In genomic region chr16:3364774-3365427, GRCh38 we compare ENCODE assay signal across 8 cellular contexts. TPM values are rescaled to one million over a fixed set of nuclear protein-coding genes. Genes with fewer than 3 reads are reported as not detected.
A peak's percentile ranks its signal among the peaks of the same experiment; 100 is the strongest.
DNase-seq lines count a peak whose midpoint lies in the region; ATAC-seq, FAIRE-seq and TF ChIP-seq lines count a peak whose summit lies in the region.

No MANE protein-coding gene starts in this region.

- in situ Hi-C loops in HepG2 (cut with HindIII; ENCODE audit: extremely low pct_ligation_motif_present, low pct_unique_long_range_greater_than_20kb): no loop called here

- 43% methylated on average over 26 of the region's 42 CpGs for WGBS in HepG2 (ENCODE audit: low lambda C conversion rate)

- no peak for TF ChIP-seq CTCF in HepG2 (CRISPR knock-in tag; IDR thresholded peaks at IDR 0.05)

- peaks cover 14% of the 10 kb centered on the region for H3K36me3 Mint-ChIP-seq in activated CD4-positive, alpha-beta T cell treated with anti-CD3 and anti-CD28 coated beads for 36 hours (ENCODE audit: low read depth)

- no peaks in the 10 kb centered on the region for H3K9me3 ChIP-seq in HepG2 (ENCODE audit: low read length)

- no peaks in the 10 kb centered on the region for H4K20me1 ChIP-seq in HepG2 (ENCODE audit: insufficient read depth, low read length)

- TF ChIP-seq EP300 in HepG2 (IDR thresholded peaks at IDR 0.05; ENCODE audit: low read depth in 2 of 2, low read length in 2 of 2) (no peak), HepG2 (CRISPR knock-in tag; IDR thresholded peaks at IDR 0.05; ENCODE audit: borderline replicate concordance) (no peak)

- H3K79me2 ChIP-seq in ACC112 (ENCODE audit: control insufficient read depth, insufficient read depth, low read length, unreplicated experiment) (peaks cover 4% of the 10 kb centered on the region), HepG2 (ENCODE audit: insufficient read depth, low read length) (peaks cover 6% of the 10 kb centered on the region)

- H3K27me3 Mint-ChIP-seq in activated CD4-positive, alpha-beta T cell treated with anti-CD3 and anti-CD28 coated beads for 36 hours: peaks cover 6% of the 10 kb centered on the region

- CTCF ChIA-PET in activated CD4-positive, alpha-beta T cell treated with anti-CD3 and anti-CD28 coated beads for 36 hours (lab: Charles Lee): interaction anchor here (0.9 kb wide), 1 partner anchor 98 kb away, joined by 3 read pairs; no protein-coding TSS in a partner anchor
- CTCF ChIA-PET in HepG2 (lab: Yijun Ruan, JAX; ENCODE audit: low intra/inter-chr PET ratio, low total read pairs): interaction anchor here (0.7 to 1.3 kb wide), 3 partner anchors 98 to 136 kb away, joined by 3 read pairs; partner anchors contain the start of gene CLUAP1

- H3K36me3 ChIP-seq in ACC112 (ENCODE audit: insufficient read depth, low read length) (peaks cover 4% of the 10 kb centered on the region; the same call in 1 of the 2 replicates), HepG2 (replicated peaks in 1 of 2; ENCODE audit: control insufficient read depth in 1 of 2, insufficient read depth in 2 of 2, low read length in 2 of 2) (no peaks in the 10 kb centered on the region)

- intact Hi-C loops in activated CD4-positive, alpha-beta T cell treated with anti-CD3 and anti-CD28 coated beads for 36 hours (cut with DNase I, micrococcal nuclease): loop anchor here (1.0 to 10.0 kb wide), 9 partner anchors 36 to 246 kb away; partner anchors contain the start of genes NAA60 (in 1 of the 2), SLX4 (in 1 of the 2), TIGD7 (in 1 of the 2) and ZNF174 (in 1 of the 2)
- intact Hi-C loops in HepG2 (cut with micrococcal nuclease; ENCODE audit: unreplicated experiment): loop anchor here (1.0 kb wide), 1 partner anchor 83 kb away; no protein-coding TSS in a partner anchor

- ATAC-seq in activated CD4-positive, alpha-beta T cell treated with anti-CD3 and anti-CD28 coated beads for 36 hours: peak; percentile 98
- peak; percentile 87 for ATAC-seq in HepG2

- H2AFZ ChIP-seq in ACC112 (ENCODE audit: low read length, unreplicated experiment): peak overlapping the region; percentile 100
- H2AFZ ChIP-seq in HepG2 (ENCODE audit: low read length): peak overlapping the region; percentile 29

- peak overlapping the region; percentile 94 for H3K9ac ChIP-seq in HepG2 (ENCODE audit: insufficient read depth, low read depth, low read length)

- peak overlapping the region; percentile 76 for H3K4me3 Mint-ChIP-seq in activated CD4-positive, alpha-beta T cell treated with anti-CD3 and anti-CD28 coated beads for 36 hours

- peak overlapping the region; percentile 91 for H3K27ac Mint-ChIP-seq in activated CD4-positive, alpha-beta T cell treated with anti-CD3 and anti-CD28 coated beads for 36 hours

- TF ChIP-seq POLR2A in HepG2 (IDR thresholded peaks at IDR 0.05; ENCODE audit: insufficient read depth in 1 of 2, low read depth in 2 of 2, low read length in 2 of 2): peak; percentile 65 to 84

- H3K4me3 ChIP-seq in ACC112 (ENCODE audit: low read depth, low read length): peak overlapping the region; percentile 95
- peak overlapping the region; percentile 74 to 79 (median 75); a peak in 5 of 6 replicates for H3K4me3 ChIP-seq in HepG2 (replicated peaks in 1 of 3; ENCODE audit: insufficient read depth in 1 of 3, low read depth in 2 of 3, low read length in 3 of 3)

- POLR2A ChIA-PET in activated CD4-positive, alpha-beta T cell treated with anti-CD3 and anti-CD28 coated beads for 36 hours (lab: Charles Lee): interaction anchor here (0.6 to 0.9 kb wide), 2 partner anchors 81 to 231 kb away, joined by 3 read pairs; no protein-coding TSS in a partner anchor
- POLR2A ChIA-PET in HepG2 (lab: Yijun Ruan, JAX): interaction anchor here (0.7 to 3.0 kb wide), 15 partner anchors 9 to 214 kb away, joined by 3 to 28 read pairs (median 4); partner anchors contain the start of genes CLUAP1, NAA60, OR2C1 and ZNF174

- no peaks in the 10 kb centered on the region for H3K4me1 ChIP-seq in ACC112 (ENCODE audit: control insufficient read depth, insufficient read depth, low read length, unreplicated experiment)
- peaks cover 20% of the 10 kb centered on the region for H3K4me1 ChIP-seq in HepG2 (ENCODE audit: insufficient read depth, low read length)

- TF ChIP-seq RAD21 in HepG2 (CRISPR knock-in tag; IDR thresholded peaks at IDR 0.05): no peak

- peak; percentile 69 for FAIRE-seq in GM19239 (lab: Jason Lieb, UNC)
- FAIRE-seq in HepG2 (lab: Jason Lieb, UNC): peak; percentile 86

- BruUV-seq in HepG2 (replicated peaks; lab: Mats Ljungman, UMichigan): no TSS peak

- H3K4me1 Mint-ChIP-seq in activated CD4-positive, alpha-beta T cell treated with anti-CD3 and anti-CD28 coated beads for 36 hours: peaks cover 8% of the 10 kb centered on the region

- H3K27me3 ChIP-seq in ACC112 (ENCODE audit: insufficient read depth, low read length) (peaks cover 26% of the 10 kb centered on the region), HepG2 (ENCODE audit: control insufficient read depth in 1 of 2, insufficient read depth in 2 of 2, low read length in 2 of 2) (peaks cover 0 to 13% of the 10 kb centered on the region in 2 experiments; a peak in 2 of 5 replicates)

- DNase-seq in GM19239 (ENCODE audit: insufficient read length, low spot score) (peak; percentile 56), NCI-H1694 (lab: John Stamatoyannopoulos, UW) (peak; percentile 89), cerebellum (ENCODE audit: low spot score) (peak; percentile 92), HepG2 (ENCODE audit: low spot score) (peak; percentile 94), UCSD-AML1 (lab: John Stamatoyannopoulos, UW; ENCODE audit: unreplicated experiment) (no peak)
- peak; percentile 94 for DNase-seq in activated CD4-positive, alpha-beta T cell treated with anti-CD3 and anti-CD28 coated beads for 36 hours
- DNase-seq in stimulated activated CD4-positive, alpha-beta T cell treated with anti-CD3 and anti-CD28 coated beads, TNF-alpha, amount 100 ng/mL, for 24 hours (ENCODE audit: low read depth in 3 of 3): peak; percentile 75 to 85 (median 78)

- H3K27ac ChIP-seq in ACC112 (ENCODE audit: low read depth, low read length): peak overlapping the region; percentile 91
- H3K27ac ChIP-seq in HepG2 (ENCODE audit: extremely low read length, insufficient read depth, low read length): peak overlapping the region; percentile 93

- H3K4me2 ChIP-seq in HepG2 (ENCODE audit: low read depth, low read length): peak overlapping the region; percentile 81

- H3K9me3 Mint-ChIP-seq in activated CD4-positive, alpha-beta T cell treated with anti-CD3 and anti-CD28 coated beads for 36 hours (ENCODE audit: low read depth): peaks cover 12% of the 10 kb centered on the region

RNA-seq across cellular contexts. Expression of gene OR2C1, which starts 9.2 kb away (rescaled TPM):
- not detected for total RNA-seq in activated CD4-positive, alpha-beta T cell treated with anti-CD3 and anti-CD28 coated beads for 36 hours
- 0.45 TPM for total RNA-seq in cerebellum
- total RNA-seq in HepG2 (2016; rRNA removed; fragmentation: Illumina TruSeq; extraction: Trizol): not detected in 2 replicates
- not detected in 2 replicates for total RNA-seq in HepG2 (2016; cell fraction: cytosol; rRNA removed; fragmentation: Illumina TruSeq; extraction: Trizol; ENCODE audit: low read depth)
- total RNA-seq in HepG2 (2016; cell fraction: insoluble cytoplasmic fraction; rRNA removed; fragmentation: Illumina TruSeq; extraction: Trizol): not detected in 2 replicates
- not detected in 2 replicates for total RNA-seq in HepG2 (2016; cell fraction: membrane; rRNA removed; fragmentation: Illumina TruSeq; extraction: Trizol)
- not detected in 2 replicates for total RNA-seq in HepG2 (2016; cell fraction: nucleus; rRNA removed; fragmentation: Illumina TruSeq; extraction: Trizol)
- polyA plus RNA-seq in HepG2 (2011; rRNA removed): not detected in 2 replicates
- not detected in 2 replicates for polyA plus RNA-seq in HepG2 (2011; cell fraction: cytosol; rRNA removed)
- polyA plus RNA-seq in HepG2 (2011; cell fraction: nucleus; rRNA removed): not detected in 2 replicates
- polyA plus RNA-seq in HepG2 (2012): not detected in 2 replicates
- not detected in 2 replicates for polyA plus RNA-seq in HepG2 (2016; cell fraction: cytosol; fragmentation: Illumina TruSeq; extraction: Trizol; ENCODE audit: low read depth)
- not detected in 2 replicates for polyA plus RNA-seq in HepG2 (2016; cell fraction: insoluble cytoplasmic fraction; fragmentation: Illumina TruSeq; extraction: Trizol; ENCODE audit: low read depth)
- not detected in 2 replicates for polyA plus RNA-seq in HepG2 (2016; cell fraction: membrane; fragmentation: Illumina TruSeq; extraction: Trizol; ENCODE audit: low read depth)
- polyA plus RNA-seq in HepG2 (2016; cell fraction: nucleus; fragmentation: Illumina TruSeq; extraction: Trizol; ENCODE audit: insufficient read depth, low read depth): not detected in 2 replicates
- polyA minus RNA-seq in HepG2 (2011; rRNA and poly(A)+ RNA removed; ENCODE audit: low replicate concordance): 0.09 TPM in 1 of 2 replicates, not detected in the other
- not detected in 2 replicates for polyA minus RNA-seq in HepG2 (2011; cell fraction: cytosol; rRNA and poly(A)+ RNA removed)
- polyA minus RNA-seq in HepG2 (2011; cell fraction: nucleus; rRNA and poly(A)+ RNA removed): not detected in 2 replicates

RNA-seq across cellular contexts. Expression of gene ZSCAN32, which starts 35.9 kb away (rescaled TPM):
- 10 to 100 TPM; 15.7 to 17.4 TPM for total RNA-seq in activated CD4-positive, alpha-beta T cell treated with anti-CD3 and anti-CD28 coated beads for 36 hours
- total RNA-seq in cerebellum (7.2 TPM), HepG2 (2016; rRNA removed; fragmentation: Illumina TruSeq; extraction: Trizol) (10.7 and 11.7 TPM in 2 replicates)
- total RNA-seq in HepG2 (2016; cell fraction: cytosol; rRNA removed; fragmentation: Illumina TruSeq; extraction: Trizol; ENCODE audit: low read depth): 2.3 and 3.2 TPM in 2 replicates
- 9.4 and 11.1 TPM in 2 replicates for total RNA-seq in HepG2 (2016; cell fraction: insoluble cytoplasmic fraction; rRNA removed; fragmentation: Illumina TruSeq; extraction: Trizol)
- 5.1 and 5.2 TPM in 2 replicates for total RNA-seq in HepG2 (2016; cell fraction: membrane; rRNA removed; fragmentation: Illumina TruSeq; extraction: Trizol)
- 9.8 and 14.8 TPM in 2 replicates for total RNA-seq in HepG2 (2016; cell fraction: nucleus; rRNA removed; fragmentation: Illumina TruSeq; extraction: Trizol)
- 12.7 and 12.8 TPM in 2 replicates for polyA plus RNA-seq in HepG2 (2011; rRNA removed)
- polyA plus RNA-seq in HepG2 (2011; cell fraction: cytosol; rRNA removed): 7.3 and 9.2 TPM in 2 replicates
- 15.9 and 17.9 TPM in 2 replicates for polyA plus RNA-seq in HepG2 (2011; cell fraction: nucleus; rRNA removed)
- 6.2 and 6.7 TPM in 2 replicates for polyA plus RNA-seq in HepG2 (2012)
- 1.1 and 1.4 TPM in 2 replicates for polyA plus RNA-seq in HepG2 (2016; cell fraction: cytosol; fragmentation: Illumina TruSeq; extraction: Trizol; ENCODE audit: low read depth)
- polyA plus RNA-seq in HepG2 (2016; cell fraction: insoluble cytoplasmic fraction; fragmentation: Illumina TruSeq; extraction: Trizol; ENCODE audit: low read depth): 10.6 and 10.7 TPM in 2 replicates
- polyA plus RNA-seq in HepG2 (2016; cell fraction: membrane; fragmentation: Illumina TruSeq; extraction: Trizol; ENCODE audit: low read depth): 3.4 and 3.7 TPM in 2 replicates
- 19.5 and 20.4 TPM in 2 replicates for polyA plus RNA-seq in HepG2 (2016; cell fraction: nucleus; fragmentation: Illumina TruSeq; extraction: Trizol; ENCODE audit: insufficient read depth, low read depth)
- polyA minus RNA-seq in HepG2 (2011; rRNA and poly(A)+ RNA removed; ENCODE audit: low replicate concordance): 6.7 and 9.9 TPM in 2 replicates
- polyA minus RNA-seq in HepG2 (2011; cell fraction: cytosol; rRNA and poly(A)+ RNA removed): 3.4 and 4.0 TPM in 2 replicates
- 7.9 and 12.7 TPM in 2 replicates for polyA minus RNA-seq in HepG2 (2011; cell fraction: nucleus; rRNA and poly(A)+ RNA removed)

RNA-seq across cellular contexts. Expression of gene ZNF174, which starts 36.1 kb away (rescaled TPM):
- total RNA-seq in activated CD4-positive, alpha-beta T cell treated with anti-CD3 and anti-CD28 coated beads for 36 hours: 1 to 10 TPM; 7.4 to 9.5 TPM
- total RNA-seq in cerebellum: 7.8 TPM
- 10.0 and 10.6 TPM in 2 replicates for total RNA-seq in HepG2 (2016; rRNA removed; fragmentation: Illumina TruSeq; extraction: Trizol)
- 2.3 and 2.9 TPM in 2 replicates for total RNA-seq in HepG2 (2016; cell fraction: cytosol; rRNA removed; fragmentation: Illumina TruSeq; extraction: Trizol; ENCODE audit: low read depth)
- total RNA-seq in HepG2 (2016; cell fraction: insoluble cytoplasmic fraction; rRNA removed; fragmentation: Illumina TruSeq; extraction: Trizol): 8.6 and 9.8 TPM in 2 replicates
- total RNA-seq in HepG2 (2016; cell fraction: membrane; rRNA removed; fragmentation: Illumina TruSeq; extraction: Trizol): 5.3 and 6.9 TPM in 2 replicates
- 7.5 and 7.9 TPM in 2 replicates for total RNA-seq in HepG2 (2016; cell fraction: nucleus; rRNA removed; fragmentation: Illumina TruSeq; extraction: Trizol)
- polyA plus RNA-seq in HepG2 (2011; rRNA removed): 7.6 and 8.3 TPM in 2 replicates
- polyA plus RNA-seq in HepG2 (2011; cell fraction: cytosol; rRNA removed): 6.7 and 7.2 TPM in 2 replicates
- 10.2 and 10.4 TPM in 2 replicates for polyA plus RNA-seq in HepG2 (2011; cell fraction: nucleus; rRNA removed)
- 5.3 and 5.5 TPM in 2 replicates for polyA plus RNA-seq in HepG2 (2012)
- polyA plus RNA-seq in HepG2 (2016; cell fraction: cytosol; fragmentation: Illumina TruSeq; extraction: Trizol; ENCODE audit: low read depth): 1.2 and 1.5 TPM in 2 replicates
- 13.0 and 14.1 TPM in 2 replicates for polyA plus RNA-seq in HepG2 (2016; cell fraction: insoluble cytoplasmic fraction; fragmentation: Illumina TruSeq; extraction: Trizol; ENCODE audit: low read depth)
- 3.8 and 5.6 TPM in 2 replicates for polyA plus RNA-seq in HepG2 (2016; cell fraction: membrane; fragmentation: Illumina TruSeq; extraction: Trizol; ENCODE audit: low read depth)
- 11.0 and 12.3 TPM in 2 replicates for polyA plus RNA-seq in HepG2 (2016; cell fraction: nucleus; fragmentation: Illumina TruSeq; extraction: Trizol; ENCODE audit: insufficient read depth, low read depth)
- 8.0 and 11.1 TPM in 2 replicates for polyA minus RNA-seq in HepG2 (2011; rRNA and poly(A)+ RNA removed; ENCODE audit: low replicate concordance)
- 4.4 and 4.9 TPM in 2 replicates for polyA minus RNA-seq in HepG2 (2011; cell fraction: cytosol; rRNA and poly(A)+ RNA removed)
- polyA minus RNA-seq in HepG2 (2011; cell fraction: nucleus; rRNA and poly(A)+ RNA removed): 12.1 and 13.3 TPM in 2 replicates

RNA-seq across cellular contexts. Expression of gene ZNF75A, which starts 59.6 kb away (rescaled TPM):
- total RNA-seq in activated CD4-positive, alpha-beta T cell treated with anti-CD3 and anti-CD28 coated beads for 36 hours: 10 to 100 TPM; 23.2 to 27.4 TPM
- 49.1 TPM for total RNA-seq in cerebellum
- total RNA-seq in HepG2 (2016; rRNA removed; fragmentation: Illumina TruSeq; extraction: Trizol): 1.3 and 2.1 TPM in 2 replicates
- 1.1 TPM in 2 replicates for total RNA-seq in HepG2 (2016; cell fraction: cytosol; rRNA removed; fragmentation: Illumina TruSeq; extraction: Trizol; ENCODE audit: low read depth)
- total RNA-seq in HepG2 (2016; cell fraction: insoluble cytoplasmic fraction; rRNA removed; fragmentation: Illumina TruSeq; extraction: Trizol): 1.2 and 2.0 TPM in 2 replicates
- total RNA-seq in HepG2 (2016; cell fraction: membrane; rRNA removed; fragmentation: Illumina TruSeq; extraction: Trizol): 0.31 and 0.77 TPM in 2 replicates
- 4.0 and 4.9 TPM in 2 replicates for total RNA-seq in HepG2 (2016; cell fraction: nucleus; rRNA removed; fragmentation: Illumina TruSeq; extraction: Trizol)
- 1.4 and 2.0 TPM in 2 replicates for polyA plus RNA-seq in HepG2 (2011; rRNA removed)
- polyA plus RNA-seq in HepG2 (2011; cell fraction: cytosol; rRNA removed): 0.43 and 0.59 TPM in 2 replicates
- 3.0 and 4.0 TPM in 2 replicates for polyA plus RNA-seq in HepG2 (2011; cell fraction: nucleus; rRNA removed)
- 2.2 and 2.8 TPM in 2 replicates for polyA plus RNA-seq in HepG2 (2012)
- 0.19 and 0.28 TPM in 2 replicates for polyA plus RNA-seq in HepG2 (2016; cell fraction: cytosol; fragmentation: Illumina TruSeq; extraction: Trizol; ENCODE audit: low read depth)
- polyA plus RNA-seq in HepG2 (2016; cell fraction: insoluble cytoplasmic fraction; fragmentation: Illumina TruSeq; extraction: Trizol; ENCODE audit: low read depth): 0.53 and 0.94 TPM in 2 replicates
- polyA plus RNA-seq in HepG2 (2016; cell fraction: membrane; fragmentation: Illumina TruSeq; extraction: Trizol; ENCODE audit: low read depth): 0.18 and 0.56 TPM in 2 replicates
- polyA plus RNA-seq in HepG2 (2016; cell fraction: nucleus; fragmentation: Illumina TruSeq; extraction: Trizol; ENCODE audit: insufficient read depth, low read depth): 7.5 and 9.8 TPM in 2 replicates
- polyA minus RNA-seq in HepG2 (2011; rRNA and poly(A)+ RNA removed; ENCODE audit: low replicate concordance): 1.4 and 8.3 TPM in 2 replicates
- polyA minus RNA-seq in HepG2 (2011; cell fraction: cytosol; rRNA and poly(A)+ RNA removed): 0.40 and 0.70 TPM in 2 replicates
- polyA minus RNA-seq in HepG2 (2011; cell fraction: nucleus; rRNA and poly(A)+ RNA removed): 8.1 and 9.4 TPM in 2 replicates

RNA-seq across cellular contexts. Expression of gene TIGD7, which starts 59.7 kb away (rescaled TPM):
- total RNA-seq in activated CD4-positive, alpha-beta T cell treated with anti-CD3 and anti-CD28 coated beads for 36 hours: 1 to 10 TPM; 2.9 TPM
- 17.0 TPM for total RNA-seq in cerebellum
- total RNA-seq in HepG2 (2016; rRNA removed; fragmentation: Illumina TruSeq; extraction: Trizol): not detected in 2 replicates
- total RNA-seq in HepG2 (2016; cell fraction: cytosol; rRNA removed; fragmentation: Illumina TruSeq; extraction: Trizol; ENCODE audit: low read depth): not detected in 2 replicates
- total RNA-seq in HepG2 (2016; cell fraction: insoluble cytoplasmic fraction; rRNA removed; fragmentation: Illumina TruSeq; extraction: Trizol): not detected in 2 replicates
- total RNA-seq in HepG2 (2016; cell fraction: membrane; rRNA removed; fragmentation: Illumina TruSeq; extraction: Trizol): not detected in 2 replicates
- not detected in 2 replicates for total RNA-seq in HepG2 (2016; cell fraction: nucleus; rRNA removed; fragmentation: Illumina TruSeq; extraction: Trizol)
- not detected in 2 replicates for polyA plus RNA-seq in HepG2 (2011; rRNA removed)
- not detected in 2 replicates for polyA plus RNA-seq in HepG2 (2011; cell fraction: cytosol; rRNA removed)
- polyA plus RNA-seq in HepG2 (2011; cell fraction: nucleus; rRNA removed): not detected in 2 replicates
- 0.63 and 0.88 TPM in 2 replicates for polyA plus RNA-seq in HepG2 (2012)
- not detected in 2 replicates for polyA plus RNA-seq in HepG2 (2016; cell fraction: cytosol; fragmentation: Illumina TruSeq; extraction: Trizol; ENCODE audit: low read depth)
- polyA plus RNA-seq in HepG2 (2016; cell fraction: insoluble cytoplasmic fraction; fragmentation: Illumina TruSeq; extraction: Trizol; ENCODE audit: low read depth): not detected in 2 replicates
- not detected in 2 replicates for polyA plus RNA-seq in HepG2 (2016; cell fraction: membrane; fragmentation: Illumina TruSeq; extraction: Trizol; ENCODE audit: low read depth)
- polyA plus RNA-seq in HepG2 (2016; cell fraction: nucleus; fragmentation: Illumina TruSeq; extraction: Trizol; ENCODE audit: insufficient read depth, low read depth): not detected in 2 replicates
- polyA minus RNA-seq in HepG2 (2011; rRNA and poly(A)+ RNA removed; ENCODE audit: low replicate concordance): 0.08 and 2.2 TPM in 2 replicates
- polyA minus RNA-seq in HepG2 (2011; cell fraction: cytosol; rRNA and poly(A)+ RNA removed): not detected in 2 replicates
- polyA minus RNA-seq in HepG2 (2011; cell fraction: nucleus; rRNA and poly(A)+ RNA removed): not detected in 2 replicates
